In the genomic region with DNA sequence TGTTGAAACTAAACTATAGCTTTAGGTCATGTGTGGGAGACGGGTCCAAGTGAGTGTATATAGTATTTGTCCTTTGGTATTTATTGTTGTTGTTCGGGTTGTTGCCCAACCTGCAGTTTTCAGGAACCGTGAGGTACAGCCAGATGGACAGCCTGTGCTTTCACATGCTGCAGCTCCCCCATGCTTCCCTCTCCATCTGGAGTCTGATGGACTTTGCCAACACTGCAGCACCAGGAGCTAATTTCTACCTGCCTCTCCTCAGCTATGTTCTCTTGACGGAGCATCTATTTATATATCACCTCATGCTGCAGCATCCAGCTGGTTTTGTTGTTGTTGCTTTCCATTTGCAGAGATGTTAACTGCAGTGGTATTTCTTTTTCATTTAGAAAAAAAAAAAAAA, we compare ENCODE assay signal across 26 cellular contexts.
"Had no signal": no experiment of that assay in that cellular context is flagged by ENCODE, and none has a peak within 500 bp of the region (broad histone marks: within the 10 kb centered on the region; RNA-seq: fewer than 3 reads in every experiment).

No MANE protein-coding gene starts in this region.

- H3K27ac ChIP-seq: body of pancreas, gastrocnemius medialis, ovary, prostate gland, sigmoid colon, upper lobe of right lung had no signal

- H3K36me3 ChIP-seq: gastrocnemius medialis, ovary, prostate gland, sigmoid colon, upper lobe of right lung had no signal

- H3K9me3 ChIP-seq: gastrocnemius medialis, ovary, prostate gland, sigmoid colon, upper lobe of right lung had no signal

- H3K27me3 ChIP-seq: body of pancreas, gastrocnemius medialis, ovary, sigmoid colon, upper lobe of right lung had no signal

- DNase-seq: activated CD4-positive, alpha-beta T cell treated with anti-CD3 and anti-CD28 coated beads for 36 hours; activated CD4-positive, alpha-beta T cell treated with anti-CD3 and anti-CD28 coated beads, Interleukin-2, amount 50 U/mL, for 4 hours; activated CD4-positive, CD25-positive, alpha-beta regulatory T cell; activated effector memory CD4-positive, alpha-beta T cell treated with Interleukin-2 at 50 U/mL for 16 hours; activated naive CD4-positive, alpha-beta T cell treated with Interleukin-2 at 50 U/mL for 16 hours; activated T-cell treated with anti-CD3 and anti-CD28 coated beads for 4 hours; activated T-cell treated with anti-CD3 and anti-CD28 coated beads, Interleukin-2, amount 50 U/mL, for 72 hours; aorta; body of pancreas; cortex of kidney; effector memory CD8-positive, alpha-beta T cell; erythroblast; gastrocnemius medialis; glutamatergic neuron; islet precursor cell; left cardiac atrium; left ventricle myocardium superior; ovary; retina; sigmoid colon; small intestine; stimulated activated CD4-positive, alpha-beta T cell treated with anti-CD3 and anti-CD28 coated beads, Interleukin-4, amount 100 ng/mL, for 24 hours; stimulated activated naive CD8-positive, alpha-beta T cell treated with anti-CD3 and anti-CD28 coated beads, Interleukin-15, amount 100 ng/mL, for 72 hours; T-helper 2 cell; upper lobe of right lung had no signal

- H3K4me1 ChIP-seq: body of pancreas, gastrocnemius medialis, prostate gland, sigmoid colon, upper lobe of right lung had no signal

- H3K4me3 ChIP-seq: body of pancreas, gastrocnemius medialis, ovary, prostate gland, sigmoid colon, upper lobe of right lung had no signal
